26 cellular contexts compared by ENCODE assay signal in the genomic region with DNA sequence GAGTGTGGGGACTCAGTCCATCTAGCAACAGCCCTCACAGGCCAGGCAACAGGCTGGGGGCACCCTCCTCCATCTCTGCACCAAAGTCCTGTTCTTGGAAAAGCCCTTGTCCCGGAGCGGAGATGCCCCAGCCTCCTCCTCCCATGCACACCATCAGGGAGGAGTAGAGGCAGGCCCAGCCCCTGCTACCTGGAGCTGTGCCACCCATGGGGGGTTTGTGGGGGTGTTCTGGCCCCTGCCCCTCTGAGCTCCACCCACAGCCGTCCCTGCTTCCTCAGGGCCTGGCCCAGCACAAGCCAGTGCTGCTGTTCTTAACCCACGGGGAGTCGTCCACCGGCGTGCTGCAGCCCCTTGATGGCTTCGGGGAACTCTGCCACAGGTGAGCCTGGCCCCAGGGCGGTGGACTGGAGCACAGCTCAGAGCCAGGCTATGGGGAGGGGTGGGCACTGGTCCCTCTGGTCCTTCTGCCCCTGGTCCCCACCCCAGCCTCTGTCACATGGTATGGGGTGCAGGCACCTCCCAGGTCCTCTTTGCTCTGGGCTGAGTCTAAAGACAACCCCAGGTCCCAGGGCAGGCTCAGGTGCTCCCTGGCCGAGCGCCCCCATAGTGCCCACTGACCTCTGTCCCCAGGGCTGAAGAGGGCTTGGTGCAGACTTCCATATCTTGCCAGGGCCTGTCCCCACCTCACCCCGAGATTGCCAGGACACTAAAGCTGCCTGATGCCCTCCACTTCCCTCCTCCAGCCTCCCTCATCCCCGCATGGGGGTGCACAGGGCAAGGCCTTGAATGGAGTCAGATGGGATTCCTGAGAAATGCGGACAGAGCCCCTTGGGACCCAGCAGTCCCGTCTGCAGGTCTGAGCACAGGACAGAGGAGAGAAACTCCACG. TPM values are rescaled to one million over a fixed set of nuclear protein-coding genes. Genes with fewer than 3 reads are reported as not detected.
DNase-seq lines count a peak whose midpoint lies in the region; ATAC-seq, FAIRE-seq and TF ChIP-seq lines count a peak whose summit lies in the region.
"Had no signal": no experiment of that assay in that cellular context is flagged by ENCODE, and none has a peak within 500 bp of the region (broad histone marks: within the 10 kb centered on the region; RNA-seq: fewer than 3 reads in every experiment).

No MANE protein-coding gene starts in this region.

- no peaks in the 10 kb centered on the region for H4K20me1 ChIP-seq in HepG2 (ENCODE audit: insufficient read depth, low read length)
- H4K20me1 ChIP-seq in neural progenitor cell (ENCODE audit: low read depth), result no peaks in the 10 kb centered on the region
- no peaks in the 10 kb centered on the region for H4K20me1 ChIP-seq in mammary epithelial cell (ENCODE audit: insufficient read depth, low read length)

- POLR2A ChIA-PET in HepG2 (lab: Yijun Ruan, JAX), result interaction anchor here (0.7 to 7.1 kb wide), 2 partner anchors 19 to 383 kb away, joined by 3 to 63 read pairs; no protein-coding TSS in a partner anchor

- TF ChIP-seq POLR2A in HepG2 (IDR thresholded peaks at IDR 0.05; ENCODE audit: insufficient read depth in 1 of 2, low read depth in 2 of 2, low read length in 2 of 2), result no peak

- H3K9ac ChIP-seq in HepG2 (ENCODE audit: insufficient read depth, low read depth, low read length), result no peak overlapping the region
- no peak overlapping the region for H3K9ac ChIP-seq in neural progenitor cell
- H3K9ac ChIP-seq in mammary epithelial cell (ENCODE audit: insufficient read depth, low read length), result no peak overlapping the region

- no peaks in the 10 kb centered on the region for H3K9me3 ChIP-seq in HepG2 (ENCODE audit: low read length)
- no peaks in the 10 kb centered on the region for H3K9me3 ChIP-seq in neural progenitor cell (ENCODE audit: low read depth)
- no peaks in the 10 kb centered on the region for H3K9me3 ChIP-seq in mammary epithelial cell (replicated peaks; ENCODE audit: insufficient read depth, low read length)
- H3K9me3 ChIP-seq: Caco-2, SJSA1 had no signal

- 81% methylated on average over 13 of the region's 16 CpGs for WGBS in HepG2 (ENCODE audit: low lambda C conversion rate)
- 66% methylated on average over 16 of the region's 16 CpGs for WGBS in mammary epithelial cell (ENCODE audit: low coverage, missing lambda C conversion rate)

- no peak overlapping the region for H3K27ac Mint-ChIP-seq in stimulated activated naive CD8-positive, alpha-beta T cell treated with anti-CD3 and anti-CD28 coated beads, Interleukin-15, amount 100 ng/mL, for 72 hours
- H3K27ac Mint-ChIP-seq in neural progenitor cell (peak overlapping the region; percentile 93), type B pancreatic cell (peak overlapping the region; percentile 41)
- H3K27ac Mint-ChIP-seq: CD8-positive, alpha-beta T cell; H9 had no signal

- no peak for TF ChIP-seq CTCF in HepG2 (CRISPR knock-in tag; IDR thresholded peaks at IDR 0.05)
- TF ChIP-seq CTCF in neural progenitor cell (IDR thresholded peaks at IDR 0.05), result no peak
- no peak for TF ChIP-seq CTCF in type B pancreatic cell (conservative IDR thresholded peaks at IDR 0.05)
- no peak for TF ChIP-seq CTCF in mammary epithelial cell (conservative IDR thresholded peaks at IDR 0.05 in 1 of 2, IDR thresholded peaks at IDR 0.05 in 1 of 2; ENCODE audit: extremely low read depth in 1 of 2, insufficient read depth in 1 of 2, low read depth in 1 of 2, low read length in 2 of 2)

- H3K27me3 ChIP-seq in HepG2 (ENCODE audit: control insufficient read depth in 1 of 2, insufficient read depth in 2 of 2, low read length in 2 of 2) (no peaks in the 10 kb centered on the region), neural progenitor cell (no peaks in the 10 kb centered on the region), mammary epithelial cell (ENCODE audit: insufficient read depth, low read length) (peaks cover 7% of the 10 kb centered on the region)
- H3K27me3 ChIP-seq: SJSA1 had no signal

- H3K4me3 ChIP-seq in HepG2 (replicated peaks in 1 of 3; ENCODE audit: insufficient read depth in 1 of 3, low read depth in 2 of 3, low read length in 3 of 3) (no peak overlapping the region), neural progenitor cell (no peak overlapping the region), mammary epithelial cell (replicated peaks in 1 of 3; ENCODE audit: insufficient read depth in 1 of 3, low read depth in 2 of 3, low read length in 3 of 3) (no peak overlapping the region)
- H3K4me3 ChIP-seq: GM12878, PC-9, SJSA1 had no signal

- ATAC-seq in stimulated activated naive CD8-positive, alpha-beta T cell treated with anti-CD3 and anti-CD28 coated beads, Interleukin-15, Interleukin-2, amounts not matched to agents 100 U/mL and 50 U/mL, for 24 hours, result peak; percentile 12
- no peak for ATAC-seq in stimulated activated naive CD8-positive, alpha-beta T cell treated with anti-CD3 and anti-CD28 coated beads, Interleukin-15, amount 100 ng/mL, for 72 hours
- ATAC-seq in HepG2, result no peak
- ATAC-seq in GM21737 (IDR thresholded peaks at IDR 0.05; ENCODE audit: unreplicated experiment), result no peak
- ATAC-seq: CD8-positive, alpha-beta T cell; GM12878 had no signal

- no peak for DNase-seq in stimulated activated naive CD8-positive, alpha-beta T cell treated with anti-CD3 and anti-CD28 coated beads, Interleukin-15, Interleukin-2, amounts not matched to agents 100 U/mL and 50 U/mL, for 24 hours
- DNase-seq in stimulated activated naive CD8-positive, alpha-beta T cell treated with anti-CD3 and anti-CD28 coated beads, Interleukin-15, amount 100 ng/mL, for 72 hours, result no peak
- DNase-seq in HepG2 (ENCODE audit: low spot score) (no peak), neural progenitor cell (ENCODE audit: low spot score) (no peak), type B pancreatic cell (ENCODE audit: extremely low spot score, unreplicated experiment) (no peak), mammary epithelial cell (no peak), A172 (ENCODE audit: low spot score) (no peak)
- DNase-seq: C1 segment of cervical spinal cord; Caco-2; CD8-positive, alpha-beta T cell; KG1; MM.1S; NCI-H2029; NCI-H526 treated with DMSO at 0.1 percent for 48 hours; PC-9; Right ventricle myocardium superior had no signal

- H3K4me3 Mint-ChIP-seq in stimulated activated naive CD8-positive, alpha-beta T cell treated with anti-CD3 and anti-CD28 coated beads, Interleukin-15, amount 100 ng/mL, for 72 hours, result no peak overlapping the region
- H3K4me3 Mint-ChIP-seq in neural progenitor cell (no peak overlapping the region), type B pancreatic cell (no peak overlapping the region)
- H3K4me3 Mint-ChIP-seq: CD8-positive, alpha-beta T cell; H9 had no signal

- no peak for TF ChIP-seq EP300 in HepG2 (IDR thresholded peaks at IDR 0.05; ENCODE audit: low read depth in 2 of 2, low read length in 2 of 2)
- no peak for TF ChIP-seq EP300 in HepG2 (CRISPR knock-in tag; IDR thresholded peaks at IDR 0.05; ENCODE audit: borderline replicate concordance)

- no peaks in the 10 kb centered on the region for H3K4me1 Mint-ChIP-seq in stimulated activated naive CD8-positive, alpha-beta T cell treated with anti-CD3 and anti-CD28 coated beads, Interleukin-15, amount 100 ng/mL, for 72 hours
- H3K4me1 Mint-ChIP-seq in neural progenitor cell (peaks cover 10% of the 10 kb centered on the region), type B pancreatic cell (ENCODE audit: unreplicated experiment) (peaks cover 5% of the 10 kb centered on the region)

- FAIRE-seq in HepG2 (lab: Jason Lieb, UNC), result no peak
- FAIRE-seq: A204.1, G401.6, GM19239 had no signal

- no peaks in the 10 kb centered on the region for H3F3A ChIP-seq in neural progenitor cell (ENCODE audit: low read depth)

- H2AFZ ChIP-seq in HepG2 (ENCODE audit: low read length) (no peak overlapping the region), neural progenitor cell (replicated peaks) (no peak overlapping the region), mammary epithelial cell (ENCODE audit: low read depth, low read length) (no peak overlapping the region)
- H2AFZ ChIP-seq: PC-9 had no signal

- peak overlapping the region; percentile 0; the same call in 1 of the 2 replicates for H3K4me2 ChIP-seq in HepG2 (ENCODE audit: low read depth, low read length)
- no peak overlapping the region for H3K4me2 ChIP-seq in neural progenitor cell
- no peak overlapping the region for H3K4me2 ChIP-seq in mammary epithelial cell (ENCODE audit: insufficient read depth, low read depth, low read length)
- H3K4me2 ChIP-seq: PC-9 had no signal

- in situ Hi-C loops in HepG2 (cut with HindIII; ENCODE audit: extremely low pct_ligation_motif_present, low pct_unique_long_range_greater_than_20kb) (loop anchor here (25.0 kb wide), 1 partner anchor 766 kb away; a partner anchor contains a TSS), mammary epithelial cell (cut with MboI; ENCODE audit: low sequenced_read_pairs in 2 of 2) (loop anchor here in 1 of 2 donors (25.0 kb wide), 2 partner anchors 191 to 341 kb away; no protein-coding TSS in a partner anchor)

- H3K4me1 ChIP-seq in HepG2 (ENCODE audit: insufficient read depth, low read length), result peaks cover 100% of the 10 kb centered on the region
- H3K4me1 ChIP-seq in neural progenitor cell, result no peaks in the 10 kb centered on the region
- H3K4me1 ChIP-seq in mammary epithelial cell (ENCODE audit: insufficient read depth, low read length), result no peaks in the 10 kb centered on the region

- H3K79me2 ChIP-seq in HepG2 (ENCODE audit: insufficient read depth, low read length) (no peaks in the 10 kb centered on the region), neural progenitor cell (ENCODE audit: low read depth) (no peaks in the 10 kb centered on the region), mammary epithelial cell (ENCODE audit: insufficient read depth, low read length) (no peaks in the 10 kb centered on the region)

- no peak for TF ChIP-seq RAD21 in HepG2 (CRISPR knock-in tag; IDR thresholded peaks at IDR 0.05)

- dilution Hi-C loops in mammary epithelial cell (cut with HindIII; ENCODE audit: low sequenced_read_pairs), result no loop called here

- H3K36me3 ChIP-seq in HepG2 (replicated peaks in 1 of 2; ENCODE audit: control insufficient read depth in 1 of 2, insufficient read depth in 2 of 2, low read length in 2 of 2), result no peaks in the 10 kb centered on the region
- H3K36me3 ChIP-seq in neural progenitor cell, result no peaks in the 10 kb centered on the region
- no peaks in the 10 kb centered on the region for H3K36me3 ChIP-seq in mammary epithelial cell (ENCODE audit: insufficient read depth, low read length)
- H3K36me3 ChIP-seq: SJSA1 had no signal

- BruUV-seq in HepG2 (replicated peaks; lab: Mats Ljungman, UMichigan) (no TSS peak), mammary epithelial cell (replicated peaks; lab: Mats Ljungman, UMichigan) (no TSS peak)

- CTCF ChIA-PET in HepG2 (lab: Yijun Ruan, JAX; ENCODE audit: low intra/inter-chr PET ratio, low total read pairs) (no interaction called here), mammary epithelial cell (lab: Charles Lee; ENCODE audit: low non-redundant PET) (no interaction called here)

- H3K9me3 Mint-ChIP-seq in stimulated activated naive CD8-positive, alpha-beta T cell treated with anti-CD3 and anti-CD28 coated beads, Interleukin-15, amount 100 ng/mL, for 72 hours, result no peaks in the 10 kb centered on the region
- H3K9me3 Mint-ChIP-seq in neural progenitor cell, result no peaks in the 10 kb centered on the region
- H3K9me3 Mint-ChIP-seq in type B pancreatic cell, result no peaks in the 10 kb centered on the region
- H3K9me3 Mint-ChIP-seq: CD8-positive, alpha-beta T cell; H9 had no signal

- peak overlapping the region; percentile 6 for H3K27ac ChIP-seq in HepG2 (ENCODE audit: extremely low read length, insufficient read depth, low read length)
- H3K27ac ChIP-seq in neural progenitor cell, result no peak overlapping the region
- H3K27ac ChIP-seq in mammary epithelial cell (ENCODE audit: insufficient read depth, low read depth, low read length), result no peak overlapping the region
- H3K27ac ChIP-seq: PC-9, SJSA1 had no signal

- intact Hi-C loops in HepG2 (cut with micrococcal nuclease; ENCODE audit: unreplicated experiment), result no loop called here
- intact Hi-C loops in mammary epithelial cell (cut with micrococcal nuclease), result no loop called here

- no peaks in the 10 kb centered on the region for H3K36me3 Mint-ChIP-seq in neural progenitor cell
- H3K36me3 Mint-ChIP-seq in type B pancreatic cell, result no peaks in the 10 kb centered on the region
- H3K36me3 Mint-ChIP-seq: CD8-positive, alpha-beta T cell had no signal

- H3K27me3 Mint-ChIP-seq in stimulated activated naive CD8-positive, alpha-beta T cell treated with anti-CD3 and anti-CD28 coated beads, Interleukin-15, amount 100 ng/mL, for 72 hours, result no peaks in the 10 kb centered on the region
- H3K27me3 Mint-ChIP-seq in neural progenitor cell (ENCODE audit: insufficient read depth, low read depth) (no peaks in the 10 kb centered on the region), type B pancreatic cell (no peaks in the 10 kb centered on the region)

RNA-seq across cellular contexts. Expression of a gene that starts 2.7 kb away (rescaled TPM):
- total RNA-seq in HepG2 (2016; rRNA removed; fragmentation: Illumina TruSeq; extraction: Trizol) (30.5 and 41.9 TPM in 2 replicates), neural progenitor cell (ENCODE audit: low replicate concordance) (not detected in 2 replicates), type B pancreatic cell (ENCODE audit: low replicate concordance) (0.51 and 1.00 TPM in 2 replicates), mammary epithelial cell (not detected)
- total RNA-seq in HepG2 (2016; cell fraction: cytosol; rRNA removed; fragmentation: Illumina TruSeq; extraction: Trizol; ENCODE audit: low read depth), result 13.0 and 14.7 TPM in 2 replicates
- 26.6 and 43.3 TPM in 2 replicates for total RNA-seq in HepG2 (2016; cell fraction: insoluble cytoplasmic fraction; rRNA removed; fragmentation: Illumina TruSeq; extraction: Trizol)
- 16.6 and 19.6 TPM in 2 replicates for total RNA-seq in HepG2 (2016; cell fraction: membrane; rRNA removed; fragmentation: Illumina TruSeq; extraction: Trizol)
- 38.2 and 44.0 TPM in 2 replicates for total RNA-seq in HepG2 (2016; cell fraction: nucleus; rRNA removed; fragmentation: Illumina TruSeq; extraction: Trizol)
- polyA plus RNA-seq in HepG2 (2011; rRNA removed) (96.1 and 133 TPM in 2 replicates), mammary epithelial cell (not detected)
- polyA plus RNA-seq in HepG2 (2011; cell fraction: cytosol; rRNA removed), result 35.6 and 52.0 TPM in 2 replicates
- polyA plus RNA-seq in HepG2 (2011; cell fraction: nucleus; rRNA removed), result 938 and 1,041 TPM in 2 replicates
- 57.7 and 74.1 TPM in 2 replicates for polyA plus RNA-seq in HepG2 (2012)
- polyA plus RNA-seq in HepG2 (2016; cell fraction: cytosol; fragmentation: Illumina TruSeq; extraction: Trizol; ENCODE audit: low read depth), result 16.7 and 17.4 TPM in 2 replicates
- polyA plus RNA-seq in HepG2 (2016; cell fraction: insoluble cytoplasmic fraction; fragmentation: Illumina TruSeq; extraction: Trizol; ENCODE audit: low read depth), result 26.4 and 36.5 TPM in 2 replicates
- 15.2 and 17.5 TPM in 2 replicates for polyA plus RNA-seq in HepG2 (2016; cell fraction: membrane; fragmentation: Illumina TruSeq; extraction: Trizol; ENCODE audit: low read depth)
- 101 and 109 TPM in 2 replicates for polyA plus RNA-seq in HepG2 (2016; cell fraction: nucleus; fragmentation: Illumina TruSeq; extraction: Trizol; ENCODE audit: insufficient read depth, low read depth)
- 67.0 TPM in 1 of 2 replicates, not detected in the other for polyA minus RNA-seq in HepG2 (2011; rRNA and poly(A)+ RNA removed; ENCODE audit: low replicate concordance)
- 22.8 and 31.0 TPM in 2 replicates for polyA minus RNA-seq in HepG2 (2011; cell fraction: cytosol; rRNA and poly(A)+ RNA removed)
- polyA minus RNA-seq in HepG2 (2011; cell fraction: nucleus; rRNA and poly(A)+ RNA removed), result 64.6 and 66.1 TPM in 2 replicates
- polyA minus RNA-seq in mammary epithelial cell, result not detected
- 0.07 TPM in 1 of 2 replicates, not detected in the other for total RNA-seq in A172 (2014; rRNA removed; shearing (Covaris generic))
- total RNA-seq: CD8-positive, alpha-beta T cell; H9; NCI-H460; PC-9; Right ventricle myocardium superior had no signal
- polyA plus RNA-seq: AG04450, GM12878 had no signal

RNA-seq across cellular contexts. Expression of a gene that starts 24.6 kb away (rescaled TPM):
- total RNA-seq in HepG2 (2016; rRNA removed; fragmentation: Illumina TruSeq; extraction: Trizol), result 13.5 and 14.0 TPM in 2 replicates
- total RNA-seq in HepG2 (2016; cell fraction: cytosol; rRNA removed; fragmentation: Illumina TruSeq; extraction: Trizol; ENCODE audit: low read depth), result 3.1 and 3.7 TPM in 2 replicates
- total RNA-seq in HepG2 (2016; cell fraction: insoluble cytoplasmic fraction; rRNA removed; fragmentation: Illumina TruSeq; extraction: Trizol), result 11.5 and 15.3 TPM in 2 replicates
- 10.1 and 12.0 TPM in 2 replicates for total RNA-seq in HepG2 (2016; cell fraction: membrane; rRNA removed; fragmentation: Illumina TruSeq; extraction: Trizol)
- 8.9 and 10.1 TPM in 2 replicates for total RNA-seq in HepG2 (2016; cell fraction: nucleus; rRNA removed; fragmentation: Illumina TruSeq; extraction: Trizol)
- polyA plus RNA-seq in HepG2 (2011; rRNA removed), result 3.0 and 3.6 TPM in 2 replicates
- 2.4 and 4.2 TPM in 2 replicates for polyA plus RNA-seq in HepG2 (2011; cell fraction: cytosol; rRNA removed)
- 8.9 and 9.1 TPM in 2 replicates for polyA plus RNA-seq in HepG2 (2011; cell fraction: nucleus; rRNA removed)
- polyA plus RNA-seq in HepG2 (2012), result 2.1 and 4.1 TPM in 2 replicates
- polyA plus RNA-seq in HepG2 (2016; cell fraction: cytosol; fragmentation: Illumina TruSeq; extraction: Trizol; ENCODE audit: low read depth), result 3.4 TPM in 2 replicates
- 11.8 and 13.7 TPM in 2 replicates for polyA plus RNA-seq in HepG2 (2016; cell fraction: insoluble cytoplasmic fraction; fragmentation: Illumina TruSeq; extraction: Trizol; ENCODE audit: low read depth)
- 8.3 and 8.8 TPM in 2 replicates for polyA plus RNA-seq in HepG2 (2016; cell fraction: membrane; fragmentation: Illumina TruSeq; extraction: Trizol; ENCODE audit: low read depth)
- polyA plus RNA-seq in HepG2 (2016; cell fraction: nucleus; fragmentation: Illumina TruSeq; extraction: Trizol; ENCODE audit: insufficient read depth, low read depth), result 15.9 and 16.1 TPM in 2 replicates
- 5.4 TPM in 1 of 2 replicates, not detected in the other for polyA minus RNA-seq in HepG2 (2011; rRNA and poly(A)+ RNA removed; ENCODE audit: low replicate concordance)
- 1.8 and 2.0 TPM in 2 replicates for polyA minus RNA-seq in HepG2 (2011; cell fraction: cytosol; rRNA and poly(A)+ RNA removed)
- 1.3 and 2.5 TPM in 2 replicates for polyA minus RNA-seq in HepG2 (2011; cell fraction: nucleus; rRNA and poly(A)+ RNA removed)
- not detected in 2 replicates for total RNA-seq in neural progenitor cell (ENCODE audit: low replicate concordance)
- total RNA-seq in type B pancreatic cell (ENCODE audit: low replicate concordance), result 62.0 and 157 TPM in 2 replicates
- under 1 TPM; 0.14 to 0.17 TPM for total RNA-seq in mammary epithelial cell
- 0.29 TPM for polyA plus RNA-seq in mammary epithelial cell
- not detected for polyA minus RNA-seq in mammary epithelial cell
- 0.22 TPM in 1 of 2 replicates, not detected in the other for total RNA-seq in A172 (2014; rRNA removed; shearing (Covaris generic))
- total RNA-seq: CD8-positive, alpha-beta T cell; GM12878; NCI-H460; Right ventricle myocardium superior; RPMI7951 had no signal
- polyA plus RNA-seq: AG04450 had no signal

RNA-seq across cellular contexts. Expression of a gene that starts 34.8 kb away (rescaled TPM):
- total RNA-seq in HepG2 (2016; rRNA removed; fragmentation: Illumina TruSeq; extraction: Trizol) (not detected in 2 replicates), neural progenitor cell (ENCODE audit: low replicate concordance) (not detected in 2 replicates), type B pancreatic cell (ENCODE audit: low replicate concordance) (0.68 and 0.98 TPM in 2 replicates), mammary epithelial cell (not detected)
- not detected in 2 replicates for total RNA-seq in HepG2 (2016; cell fraction: cytosol; rRNA removed; fragmentation: Illumina TruSeq; extraction: Trizol; ENCODE audit: low read depth)
- 0.02 TPM in 1 of 2 replicates, not detected in the other for total RNA-seq in HepG2 (2016; cell fraction: insoluble cytoplasmic fraction; rRNA removed; fragmentation: Illumina TruSeq; extraction: Trizol)
- total RNA-seq in HepG2 (2016; cell fraction: membrane; rRNA removed; fragmentation: Illumina TruSeq; extraction: Trizol), result not detected in 2 replicates
- total RNA-seq in HepG2 (2016; cell fraction: nucleus; rRNA removed; fragmentation: Illumina TruSeq; extraction: Trizol), result not detected in 2 replicates
- polyA plus RNA-seq in HepG2 (2011; rRNA removed) (not detected in 2 replicates), mammary epithelial cell (not detected)
- not detected in 2 replicates for polyA plus RNA-seq in HepG2 (2011; cell fraction: cytosol; rRNA removed)
- polyA plus RNA-seq in HepG2 (2011; cell fraction: nucleus; rRNA removed), result 0.03 TPM in 1 of 2 replicates, not detected in the other
- polyA plus RNA-seq in HepG2 (2012), result 0.13 and 0.15 TPM in 2 replicates
- not detected in 2 replicates for polyA plus RNA-seq in HepG2 (2016; cell fraction: cytosol; fragmentation: Illumina TruSeq; extraction: Trizol; ENCODE audit: low read depth)
- not detected in 2 replicates for polyA plus RNA-seq in HepG2 (2016; cell fraction: insoluble cytoplasmic fraction; fragmentation: Illumina TruSeq; extraction: Trizol; ENCODE audit: low read depth)
- not detected in 2 replicates for polyA plus RNA-seq in HepG2 (2016; cell fraction: membrane; fragmentation: Illumina TruSeq; extraction: Trizol; ENCODE audit: low read depth)
- not detected in 2 replicates for polyA plus RNA-seq in HepG2 (2016; cell fraction: nucleus; fragmentation: Illumina TruSeq; extraction: Trizol; ENCODE audit: insufficient read depth, low read depth)
- polyA minus RNA-seq in HepG2 (2011; rRNA and poly(A)+ RNA removed; ENCODE audit: low replicate concordance), result not detected in 2 replicates
- not detected in 2 replicates for polyA minus RNA-seq in HepG2 (2011; cell fraction: cytosol; rRNA and poly(A)+ RNA removed)
- not detected in 2 replicates for polyA minus RNA-seq in HepG2 (2011; cell fraction: nucleus; rRNA and poly(A)+ RNA removed)
- polyA minus RNA-seq in mammary epithelial cell, result not detected
- total RNA-seq in A172 (2014; rRNA removed; shearing (Covaris generic)), result 0.02 TPM in 1 of 2 replicates, not detected in the other
- total RNA-seq: Caco-2; CD8-positive, alpha-beta T cell; GM12878; H9; NCI-H460; PC-9; Right ventricle myocardium superior; SJSA1 had no signal
- polyA plus RNA-seq: AG04450, GM12878 had no signal

RNA-seq across cellular contexts. Expression of a gene that starts 51.3 kb away (rescaled TPM):
- total RNA-seq in HepG2 (2016; rRNA removed; fragmentation: Illumina TruSeq; extraction: Trizol) (0.24 TPM in 1 of 2 replicates, not detected in the other), neural progenitor cell (ENCODE audit: low replicate concordance) (29.9 and 41.1 TPM in 2 replicates), type B pancreatic cell (ENCODE audit: low replicate concordance) (78.4 and 112 TPM in 2 replicates), mammary epithelial cell (under 1 TPM in 1 of 2 donors, not detected in 1; under 0.01 TPM)
- not detected in 2 replicates for total RNA-seq in HepG2 (2016; cell fraction: cytosol; rRNA removed; fragmentation: Illumina TruSeq; extraction: Trizol; ENCODE audit: low read depth)
- 0.13 and 0.32 TPM in 2 replicates for total RNA-seq in HepG2 (2016; cell fraction: insoluble cytoplasmic fraction; rRNA removed; fragmentation: Illumina TruSeq; extraction: Trizol)
- not detected in 2 replicates for total RNA-seq in HepG2 (2016; cell fraction: membrane; rRNA removed; fragmentation: Illumina TruSeq; extraction: Trizol)
- not detected in 2 replicates for total RNA-seq in HepG2 (2016; cell fraction: nucleus; rRNA removed; fragmentation: Illumina TruSeq; extraction: Trizol)
- polyA plus RNA-seq in HepG2 (2011; rRNA removed) (0.01 and 0.03 TPM in 2 replicates), mammary epithelial cell (not detected)
- 0.01 TPM in 1 of 2 replicates, not detected in the other for polyA plus RNA-seq in HepG2 (2011; cell fraction: cytosol; rRNA removed)
- 0.19 and 0.21 TPM in 2 replicates for polyA plus RNA-seq in HepG2 (2011; cell fraction: nucleus; rRNA removed)
- polyA plus RNA-seq in HepG2 (2012), result 0.19 TPM in 1 of 2 replicates, not detected in the other
- polyA plus RNA-seq in HepG2 (2016; cell fraction: cytosol; fragmentation: Illumina TruSeq; extraction: Trizol; ENCODE audit: low read depth), result not detected in 2 replicates
- polyA plus RNA-seq in HepG2 (2016; cell fraction: insoluble cytoplasmic fraction; fragmentation: Illumina TruSeq; extraction: Trizol; ENCODE audit: low read depth), result not detected in 2 replicates
- not detected in 2 replicates for polyA plus RNA-seq in HepG2 (2016; cell fraction: membrane; fragmentation: Illumina TruSeq; extraction: Trizol; ENCODE audit: low read depth)
- polyA plus RNA-seq in HepG2 (2016; cell fraction: nucleus; fragmentation: Illumina TruSeq; extraction: Trizol; ENCODE audit: insufficient read depth, low read depth), result not detected in 2 replicates
- polyA minus RNA-seq in HepG2 (2011; rRNA and poly(A)+ RNA removed; ENCODE audit: low replicate concordance), result 0.04 and 0.14 TPM in 2 replicates
- not detected in 2 replicates for polyA minus RNA-seq in HepG2 (2011; cell fraction: cytosol; rRNA and poly(A)+ RNA removed)
- polyA minus RNA-seq in HepG2 (2011; cell fraction: nucleus; rRNA and poly(A)+ RNA removed), result 0.37 TPM in 1 of 2 replicates, not detected in the other
- not detected for polyA minus RNA-seq in mammary epithelial cell
- total RNA-seq in A172 (2014; rRNA removed; shearing (Covaris generic)), result 4.1 and 6.4 TPM in 2 replicates
- total RNA-seq: CD8-positive, alpha-beta T cell; PC-9; SJSA1 had no signal
- polyA plus RNA-seq: AG04450 had no signal

Comparison
In these comparisons a context has a peak if more than half of its experiments do, and no peak if none do; other contexts are left out.
1. H3K27ac Mint-ChIP-seq: peak in neural progenitor cell (single experiment) and type B pancreatic cell (single experiment); none in stimulated activated naive CD8-positive, alpha-beta T cell treated with anti-CD3 and anti-CD28 coated beads, Interleukin-15, amount 100 ng/mL, for 72 hours (0 of 2).